Comparison of ENCODE assay signal across 8 cellular contexts in genomic region chr1:112803906-112804762, GRCh38.
A peak's percentile ranks its signal among the peaks of the same experiment; 100 is the strongest.
DNase-seq lines count a peak whose midpoint lies in the region; ATAC-seq and TF ChIP-seq lines count a peak whose summit lies in the region.

No MANE protein-coding gene starts in this region.

- no peaks in the 10 kb centered on the region for H3K9me3 Mint-ChIP-seq in activated T-cell treated with anti-CD3 and anti-CD28 coated beads, Interleukin-2, amount 50 U/mL, for 4 hours

- DNase-seq in AG08396 (ENCODE audit: low spot score) (peak; percentile 80), HS-5 (ENCODE audit: low read depth) (peak; percentile 26), OCI-M1 (lab: John Stamatoyannopoulos, UW) (peak; percentile 82), fibroblast of villous mesenchyme (ENCODE audit: low read depth) (peak; percentile 71), nucleus accumbens (lab: John Stamatoyannopoulos, UW) (peak in 53 of 56 donors; percentile 4 to 84 (median 51)), ureter (ENCODE audit: low spot score) (peak; percentile 59)
- peak; percentile 23 for DNase-seq in activated T-cell treated with anti-CD3 and anti-CD28 coated beads, Interleukin-2, amount 50 U/mL, for 4 hours

- no peak overlapping the region for H3K4me3 Mint-ChIP-seq in activated T-cell treated with anti-CD3 and anti-CD28 coated beads, Interleukin-2, amount 50 U/mL, for 4 hours

- peaks cover 4% of the 10 kb centered on the region for H3K27me3 Mint-ChIP-seq in activated T-cell treated with anti-CD3 and anti-CD28 coated beads, Interleukin-2, amount 50 U/mL, for 4 hours (ENCODE audit: low read depth)

- TF ChIP-seq CTCF in fibroblast of villous mesenchyme (IDR thresholded peaks at IDR 0.05; ENCODE audit: insufficient read depth, low read depth, low read length), result peak; percentile 94

- peak; percentile 61 for ATAC-seq in GM18519 (IDR thresholded peaks at IDR 0.05; ENCODE audit: low FRiP score, unreplicated experiment)
- peak; percentile 79 for ATAC-seq in activated T-cell treated with anti-CD3 and anti-CD28 coated beads, Interleukin-2, amount 50 U/mL, for 4 hours

- no peaks in the 10 kb centered on the region for H3K36me3 Mint-ChIP-seq in activated T-cell treated with anti-CD3 and anti-CD28 coated beads, Interleukin-2, amount 50 U/mL, for 4 hours (ENCODE audit: insufficient read depth)

- no peak overlapping the region for H3K4me3 ChIP-seq in fibroblast of villous mesenchyme (ENCODE audit: low read depth, low read length)

- H3K4me1 Mint-ChIP-seq in activated T-cell treated with anti-CD3 and anti-CD28 coated beads, Interleukin-2, amount 50 U/mL, for 4 hours (ENCODE audit: low read depth), result no peaks in the 10 kb centered on the region

Comparison
In these comparisons a context has a peak if more than half of its experiments do, and no peak if none do; other contexts are left out.
1. DNase-seq: peak in every context shown above with its lines; median percentile 82 in OCI-M1; 80 in AG08396; 71 in fibroblast of villous mesenchyme; 59 in ureter; 51 in nucleus accumbens; 26 in HS-5; 23 in activated T-cell treated with anti-CD3 and anti-CD28 coated beads, Interleukin-2, amount 50 U/mL, for 4 hours.